Comparison of ENCODE assay signal across 8 cellular contexts in the genomic region with DNA sequence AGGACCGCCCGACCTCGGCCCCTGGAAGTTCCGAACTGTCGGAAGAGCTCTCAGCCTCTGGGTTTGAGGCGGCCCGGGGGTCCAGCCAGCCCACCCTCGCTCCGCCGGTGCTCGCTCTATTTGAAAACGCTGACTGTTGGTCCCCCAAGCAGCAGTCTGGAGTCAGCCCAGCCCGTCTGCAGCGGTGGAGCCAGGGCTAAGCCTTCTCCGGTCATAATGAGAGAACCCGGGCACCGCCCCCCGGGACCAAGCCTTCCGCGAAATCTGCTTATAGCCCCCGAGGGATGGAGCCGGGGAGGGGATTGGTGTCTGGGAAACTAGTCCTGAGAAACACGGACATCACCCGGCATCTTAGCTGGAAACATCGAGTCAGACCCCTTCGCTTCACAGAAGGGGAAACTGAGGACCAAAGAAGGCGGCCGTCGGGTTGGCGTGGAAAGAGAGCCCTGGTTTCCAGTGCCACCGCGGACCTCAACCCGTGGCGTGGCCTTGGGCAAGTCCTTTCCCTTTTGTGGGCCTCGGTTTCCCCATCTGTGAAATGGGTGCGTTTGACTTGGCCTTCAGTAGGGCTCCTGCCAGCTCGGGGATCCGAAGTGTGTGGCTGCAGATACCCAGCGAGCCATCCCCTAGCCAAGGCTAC. TPM values are rescaled to one million over a fixed set of nuclear protein-coding genes. Genes with fewer than 3 reads are reported as not detected.
DNase-seq lines count a peak whose midpoint lies in the region; ATAC-seq, FAIRE-seq and TF ChIP-seq lines count a peak whose summit lies in the region.

No MANE protein-coding gene starts in this region.

- H2BK20ac ChIP-seq in IMR-90 (ENCODE audit: low read depth, low read length): 0 out of 2 replicates have a peak overlapping the region, but pooled peaks have one; percentile 71

- peak overlapping the region; percentile 88 for H3K9ac ChIP-seq in IMR-90 (ENCODE audit: low read depth, low read length)

- H2BK5ac ChIP-seq in IMR-90 (ENCODE audit: low read depth, low read length, poor library complexity, severe bottlenecking): peak overlapping the region; percentile 61

- in situ Hi-C loops in IMR-90 (cut with MboI; ENCODE audit: low sequenced_read_pairs): loop anchor here (25.0 kb wide), 1 partner anchor 1613 kb away; no protein-coding TSS in a partner anchor
- in situ Hi-C loops in brain microvascular endothelial cell (cut with HindIII; ENCODE audit: low pct_ligation_motif_present, low sequenced_read_pairs): no loop called here

- DNase-seq in A549 (ENCODE audit: low read depth in 1 of 2, low spot score in 1 of 2): no peak
- peak; percentile 15 for DNase-seq in IMR-90
- DNase-seq in brain microvascular endothelial cell: no peak
- DNase-seq in memory B cell (ENCODE audit: low spot score in 2 of 2): no peak
- no peak for DNase-seq in type B pancreatic cell (ENCODE audit: extremely low spot score, unreplicated experiment)
- DNase-seq in NCI-H128 (lab: John Stamatoyannopoulos, UW; ENCODE audit: unreplicated experiment): no peak

- H2AK9ac ChIP-seq in IMR-90 (replicated peaks; ENCODE audit: low read depth, low read length, poor library complexity): peak overlapping the region; percentile 47

- no TSS peak for BruUV-seq in IMR-90 (replicated peaks; lab: Mats Ljungman, UMichigan)

- H3K4me3 ChIP-seq in A549 (peak overlapping the region; percentile 70), IMR-90 (ENCODE audit: insufficient read depth, low read depth, low read length) (peak overlapping the region; percentile 80), brain microvascular endothelial cell (ENCODE audit: low read depth, low read length) (peak overlapping the region; percentile 97)

- peak overlapping the region; percentile 90 for H2AFZ ChIP-seq in IMR-90 (replicated peaks; ENCODE audit: low read length, poor library complexity)

- H3K36me3 Mint-ChIP-seq in memory B cell (peaks cover 26% of the 10 kb centered on the region), type B pancreatic cell (no peaks in the 10 kb centered on the region)

- TF ChIP-seq EP300 in A549 (IDR thresholded peaks at IDR 0.05): no peak

- H2BK120ac ChIP-seq in IMR-90 (ENCODE audit: low read depth, low read length): peak overlapping the region; percentile 72

- intact Hi-C loops in IMR-90 (cut with micrococcal nuclease): loop anchor here (2.0 to 5.0 kb wide), 4 partner anchors 58 to 143 kb away; no protein-coding TSS in a partner anchor

- peak overlapping the region; percentile 86 for H3K56ac ChIP-seq in IMR-90 (ENCODE audit: extremely low read depth, insufficient read depth, low read length)

- H4K5ac ChIP-seq in IMR-90 (ENCODE audit: low read depth, low read length): peak overlapping the region; percentile 91

- H3K27me3 Mint-ChIP-seq in memory B cell: no peaks in the 10 kb centered on the region
- H3K27me3 Mint-ChIP-seq in type B pancreatic cell: peaks cover 41% of the 10 kb centered on the region

- peaks cover 6 to 42% of the 10 kb centered on the region in 2 experiments; a peak in 3 of 4 replicates for H3K79me1 ChIP-seq in IMR-90 (ENCODE audit: low read depth in 1 of 2, low read length in 2 of 2)

- H2BK15ac ChIP-seq in IMR-90 (ENCODE audit: low read depth, low read length): peak overlapping the region; percentile 48; the same call in 2 of the 3 replicates

- FAIRE-seq in A549 (lab: Jason Lieb, UNC): no peak

- ATAC-seq in A549 (no peak), IMR-90 (ENCODE audit: low read depth) (0 out of 2 replicates have a peak, but pooled peaks have one; percentile 7), memory B cell (ENCODE audit: low read depth) (no peak), GM18858 (IDR thresholded peaks at IDR 0.05; ENCODE audit: unreplicated experiment) (no peak), GM21737 (IDR thresholded peaks at IDR 0.05; ENCODE audit: unreplicated experiment) (no peak)

- no peak for TF ChIP-seq RAD21 in A549 (conservative IDR thresholded peaks at IDR 0.05 in 1 of 2, IDR thresholded peaks at IDR 0.05 in 1 of 2)
- TF ChIP-seq RAD21 in IMR-90 (IDR thresholded peaks at IDR 0.05; ENCODE audit: low read length): no peak

- POLR2A ChIA-PET in A549 (lab: Yijun Ruan, JAX): interaction anchor here (0.6 to 1.4 kb wide), 3 partner anchors 58 to 164 kb away, joined by 3 to 4 read pairs (median 3); no protein-coding TSS in a partner anchor
- POLR2A ChIA-PET in IMR-90 (lab: Charles Lee; ENCODE audit: unreplicated experiment): no interaction called here

- peaks cover 7% of the 10 kb centered on the region for H3K36me3 ChIP-seq in IMR-90 (ENCODE audit: control insufficient read depth, insufficient read depth, low read length)
- peaks cover 17% of the 10 kb centered on the region for H3K36me3 ChIP-seq in brain microvascular endothelial cell (replicated peaks)

- peak overlapping the region; percentile 84 for H3K27ac Mint-ChIP-seq in memory B cell
- peak overlapping the region; percentile 71 for H3K27ac Mint-ChIP-seq in type B pancreatic cell

- H4K20me1 ChIP-seq in IMR-90 (ENCODE audit: insufficient read depth, low read length): peaks cover 4% of the 10 kb centered on the region

- 63% methylated on average over 31 of the region's 39 CpGs for WGBS in A549 (ENCODE audit: missing lambda C conversion rate)
- 7% methylated on average over 27 of the region's 39 CpGs; no CpG with 5 or more reads in 1 of the 2 experiments for WGBS in IMR-90 (ENCODE audit: extremely low coverage in 2 of 2, insufficient read length in 1 of 2), 2 experiments

- peaks cover 18% of the 10 kb centered on the region for H3K9me1 ChIP-seq in IMR-90 (ENCODE audit: insufficient read depth, low read length)

- no peaks in the 10 kb centered on the region for H3K27me3 ChIP-seq in IMR-90 (ENCODE audit: control insufficient read depth, insufficient read depth, low read length)
- H3K27me3 ChIP-seq in brain microvascular endothelial cell (replicated peaks): no peaks in the 10 kb centered on the region

- H4K8ac ChIP-seq in IMR-90 (ENCODE audit: low read depth in 2 of 2, low read length in 2 of 2): peak overlapping the region; percentile 49 to 84

- peak overlapping the region; percentile 81 for H3K18ac ChIP-seq in IMR-90 (ENCODE audit: low read depth, low read length)

- peak overlapping the region; percentile 85 for H4K91ac ChIP-seq in IMR-90 (ENCODE audit: insufficient read depth, low read depth, low read length)

- CTCF ChIA-PET in A549 (lab: Yijun Ruan, JAX): no interaction called here
- CTCF ChIA-PET in IMR-90 (lab: Yijun Ruan, JAX): interaction anchor here (0.7 kb wide), 1 partner anchor 246 kb away, joined by 3 read pairs; no protein-coding TSS in a partner anchor

- H3K4me2 ChIP-seq in A549 (peak overlapping the region; percentile 83), IMR-90 (ENCODE audit: low read depth, low read length) (peak overlapping the region; percentile 100)

- peak overlapping the region; percentile 97 for H3K14ac ChIP-seq in IMR-90 (replicated peaks; ENCODE audit: low read depth, low read length)

- H3K4me1 Mint-ChIP-seq in memory B cell: peaks cover 58% of the 10 kb centered on the region
- H3K4me1 Mint-ChIP-seq in type B pancreatic cell (ENCODE audit: unreplicated experiment): peaks cover 16% of the 10 kb centered on the region

- TF ChIP-seq CTCF in A549 (IDR thresholded peaks at IDR 0.05) (no peak), IMR-90 (conservative IDR thresholded peaks at IDR 0.05; ENCODE audit: low read depth, low read length) (no peak), brain microvascular endothelial cell (IDR thresholded peaks at IDR 0.05; ENCODE audit: low read depth, low read length, missing control alignments) (no peak), type B pancreatic cell (conservative IDR thresholded peaks at IDR 0.05) (no peak)

- TF ChIP-seq POLR2A in A549 (IDR thresholded peaks at IDR 0.05; ENCODE audit: low read length) (no peak), IMR-90 (IDR thresholded peaks at IDR 0.05; ENCODE audit: low read depth, low read length) (no peak)

- H3K4ac ChIP-seq in IMR-90 (ENCODE audit: low read depth, low read length): peak overlapping the region; percentile 94

- H3K9me3 ChIP-seq in A549 (no peaks in the 10 kb centered on the region), IMR-90 (ENCODE audit: control insufficient read depth, insufficient read depth, low read length) (no peaks in the 10 kb centered on the region)

- H2AK5ac ChIP-seq in IMR-90 (ENCODE audit: low read depth, low read length): peak overlapping the region; percentile 96

- no peaks in the 10 kb centered on the region for H3K9me3 Mint-ChIP-seq in memory B cell
- no peaks in the 10 kb centered on the region for H3K9me3 Mint-ChIP-seq in type B pancreatic cell

- peak overlapping the region; percentile 99 for H3K23ac ChIP-seq in IMR-90 (ENCODE audit: low read depth, low read length)

- H3K4me3 Mint-ChIP-seq in memory B cell (peak overlapping the region; percentile 96), type B pancreatic cell (peak overlapping the region; percentile 98)

- dilution Hi-C loops in IMR-90 (cut with HindIII; ENCODE audit: low sequenced_read_pairs, unreplicated experiment): no loop called here

- H3K4me1 ChIP-seq in A549 (peaks cover 11% of the 10 kb centered on the region; the same call in 1 of the 3 replicates), IMR-90 (ENCODE audit: control insufficient read depth, insufficient read depth, low read length) (peaks cover 14% of the 10 kb centered on the region)

- H3K27ac ChIP-seq in A549: peak overlapping the region; percentile 83 to 94
- H3K27ac ChIP-seq in IMR-90 (ENCODE audit: insufficient read depth, low read length): peak overlapping the region; percentile 86
- H3K27ac ChIP-seq in brain microvascular endothelial cell: peak overlapping the region; percentile 87

TF ChIP-seq in A549, 52 proteins besides CTCF, POLR2A, EP300 and RAD21 (continues in another document):
- TF ChIP-seq RNF2 (IDR thresholded peaks at IDR 0.05; ENCODE audit: borderline replicate concordance, low read depth): no peak
- peak; percentile 96; the same call in 1 of the 2 replicates for TF ChIP-seq KDM1A (IDR thresholded peaks at IDR 0.05; ENCODE audit: low read depth)
- TF ChIP-seq JUNB (IDR thresholded peaks at IDR 0.05): no peak

RNA-seq across cellular contexts. Expression of gene ADAM19, which starts 1.0 kb away (rescaled TPM):
- polyA plus RNA-seq in A549 (2011; rRNA removed) (7.7 and 9.7 TPM in 2 replicates), A549 (2017; fragmentation: RNase III; extraction: RNeasy Plus Mini Kit Qiagen cat#74134 plus additional on column Dnase treatment) (13.1 to 17.5 TPM (median 15.2 TPM) in 3 replicates), IMR-90 (2012; rRNA removed) (47.8 and 49.2 TPM in 2 replicates)
- polyA plus RNA-seq in A549 (2012; cell fraction: cytosol; rRNA removed): 4.1 and 5.3 TPM in 2 replicates
- 7.5 and 9.8 TPM in 2 replicates for polyA plus RNA-seq in A549 (2012; cell fraction: nucleus; rRNA removed)
- polyA minus RNA-seq in A549 (2011; rRNA and poly(A)+ RNA removed): 16.7 and 17.4 TPM in 2 replicates
- total RNA-seq in IMR-90 (2012; rRNA removed) (35.5 and 38.3 TPM in 2 replicates), type B pancreatic cell (ENCODE audit: low replicate concordance) (9.3 and 15.8 TPM in 2 replicates)
- 25.7 and 37.1 TPM in 2 replicates for polyA plus RNA-seq in IMR-90 (2012; cell fraction: cytosol; rRNA removed)
- 70.4 and 79.6 TPM in 2 replicates for polyA plus RNA-seq in IMR-90 (2012; cell fraction: nucleus; rRNA removed; ENCODE audit: low replicate concordance)
